Comparison of ENCODE assay signal across 1 cellular context in the genomic region with DNA sequence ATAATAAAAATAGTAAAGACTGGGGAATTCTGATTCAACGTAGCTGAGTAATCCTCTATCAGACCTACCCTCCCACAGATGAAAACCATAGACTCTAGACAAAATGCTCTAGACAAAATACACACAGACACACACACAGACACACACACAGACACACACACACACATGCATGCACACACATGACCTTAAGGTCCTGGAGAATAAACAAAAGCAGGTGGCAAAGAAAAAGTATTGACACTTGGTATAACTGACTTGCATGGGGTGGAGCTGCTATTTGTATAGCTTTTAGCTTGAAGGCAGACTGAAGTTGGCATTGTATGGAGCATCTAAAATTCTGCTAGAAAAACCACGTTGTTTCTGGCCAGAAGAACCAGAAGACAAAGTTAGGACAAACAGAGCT.
TF ChIP-seq lines count a peak whose summit lies in the region.

No MANE protein-coding gene starts in this region.

TF ChIP-seq in K562, 482 proteins besides CTCF, POLR2A, EP300 and RAD21 (continued from another document):
- no peak for TF ChIP-seq NFRKB (IDR thresholded peaks at IDR 0.05; ENCODE audit: low read depth)
- TF ChIP-seq, protein P1, sequence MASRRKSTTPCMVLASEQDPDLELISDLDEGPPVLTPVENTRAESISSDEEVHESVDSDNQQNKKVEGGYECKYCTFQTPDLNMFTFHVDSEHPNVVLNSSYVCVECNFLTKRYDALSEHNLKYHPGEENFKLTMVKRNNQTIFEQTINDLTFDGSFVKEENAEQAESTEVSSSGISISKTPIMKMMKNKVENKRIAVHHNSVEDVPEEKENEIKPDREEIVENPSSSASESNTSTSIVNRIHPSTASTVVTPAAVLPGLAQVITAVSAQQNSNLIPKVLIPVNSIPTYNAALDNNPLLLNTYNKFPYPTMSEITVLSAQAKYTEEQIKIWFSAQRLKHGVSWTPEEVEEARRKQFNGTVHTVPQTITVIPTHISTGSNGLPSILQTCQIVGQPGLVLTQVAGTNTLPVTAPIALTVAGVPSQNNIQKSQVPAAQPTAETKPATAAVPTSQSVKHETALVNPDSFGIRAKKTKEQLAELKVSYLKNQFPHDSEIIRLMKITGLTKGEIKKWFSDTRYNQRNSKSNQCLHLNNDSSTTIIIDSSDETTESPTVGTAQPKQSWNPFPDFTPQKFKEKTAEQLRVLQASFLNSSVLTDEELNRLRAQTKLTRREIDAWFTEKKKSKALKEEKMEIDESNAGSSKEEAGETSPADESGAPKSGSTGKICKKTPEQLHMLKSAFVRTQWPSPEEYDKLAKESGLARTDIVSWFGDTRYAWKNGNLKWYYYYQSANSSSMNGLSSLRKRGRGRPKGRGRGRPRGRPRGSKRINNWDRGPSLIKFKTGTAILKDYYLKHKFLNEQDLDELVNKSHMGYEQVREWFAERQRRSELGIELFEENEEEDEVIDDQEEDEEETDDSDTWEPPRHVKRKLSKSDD (conservative IDR thresholded peaks at IDR 0.05; ENCODE audit: low read length) = no peak
